Comparison of ENCODE assay signal across 24 cellular contexts in the genomic region with DNA sequence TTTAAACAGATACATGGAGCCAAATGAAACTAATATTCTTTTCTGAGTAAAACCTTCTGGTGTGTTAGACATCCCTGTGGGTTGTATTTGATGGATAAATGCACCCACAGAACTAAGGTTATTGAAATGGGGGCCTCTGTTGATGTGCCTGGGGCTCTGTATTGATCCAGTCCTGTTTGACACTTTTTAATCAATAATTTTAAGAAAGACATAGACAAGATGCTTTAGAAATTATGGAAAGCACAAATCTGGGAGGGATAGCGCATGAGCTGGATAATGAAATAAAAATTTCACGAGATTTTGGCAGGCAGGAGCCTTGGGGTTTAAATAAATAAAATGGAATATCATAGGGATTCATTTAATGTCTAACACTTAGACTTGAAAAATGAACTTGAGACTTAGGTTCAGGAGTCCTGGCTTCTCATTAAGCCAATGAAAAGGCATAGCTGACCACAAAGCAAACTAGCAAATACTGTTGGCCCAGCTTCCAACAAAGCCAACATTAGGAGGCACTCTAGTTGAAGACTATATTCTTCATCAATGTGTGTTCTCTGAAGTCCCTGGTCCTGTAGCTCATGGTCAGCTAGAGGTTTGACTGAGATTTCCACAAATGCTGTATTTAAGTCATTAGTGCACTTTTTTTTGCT.
DNase-seq lines count a peak whose midpoint lies in the region; ATAC-seq and TF ChIP-seq lines count a peak whose summit lies in the region.
"Had no signal": no experiment of that assay in that cellular context is flagged by ENCODE, and none has a peak within 500 bp of the region (broad histone marks: within the 10 kb centered on the region; RNA-seq: fewer than 3 reads in every experiment).

No MANE protein-coding gene starts in this region.

- peak overlapping the region; percentile 82 for H3K27ac Mint-ChIP-seq in neural progenitor cell
- H3K27ac Mint-ChIP-seq: B cell; CD8-positive, alpha-beta T cell had no signal

- no peaks in the 10 kb centered on the region for H4K20me1 ChIP-seq in neural progenitor cell (ENCODE audit: low read depth)

- peaks cover 56% of the 10 kb centered on the region for H3K4me1 Mint-ChIP-seq in neural progenitor cell
- H3K4me1 Mint-ChIP-seq: B cell had no signal

- TF ChIP-seq CTCF in epithelial cell of proximal tubule (conservative IDR thresholded peaks at IDR 0.05; ENCODE audit: low read depth, low read length) (no peak), neural progenitor cell (IDR thresholded peaks at IDR 0.05) (no peak)

- no peak overlapping the region for H3K4me3 Mint-ChIP-seq in neural progenitor cell
- H3K4me3 Mint-ChIP-seq: B cell; CD8-positive, alpha-beta T cell had no signal

- no peak overlapping the region for H3K4me2 ChIP-seq in neural progenitor cell

- DNase-seq in epithelial cell of proximal tubule (ENCODE audit: low read depth) (peak; percentile 10), left lobe of liver (ENCODE audit: low spot score) (peak; percentile 6), neural progenitor cell (ENCODE audit: low spot score) (no peak), DMS53 treated with DMSO at 0.1 percent for 48 hours (lab: John Stamatoyannopoulos, UW; ENCODE audit: unreplicated experiment) (no peak), Right ventricle myocardium superior (no peak), left cardiac atrium (no peak)
- no peak for DNase-seq in activated effector memory CD4-positive, alpha-beta T cell treated with anti-CD3 and anti-CD28 coated beads, Interleukin-2, amount 50 U/mL, for 16 hours
- DNase-seq: DMS 273 treated with DMSO at 0.1 percent for 48 hours; GF-D8; NCI-H1105 treated with DMSO at 0.1 percent for 48 hours; NCI-H146; NCI-H1930; NCI-H2107; NCI-H446 treated with DMSO at 0.1 percent for 48 hours; NCI-H526; NCI-H82; NK-92 treated with Interleukin-12 subunit alpha and Interleukin-12 subunit beta, amount 100 ng/mL, for 24 hours; PC-3; SJCRH30 had no signal

- ATAC-seq in left lobe of liver = peak; percentile 60
- ATAC-seq in Right ventricle myocardium superior (ENCODE audit: poor library complexity) = no peak
- ATAC-seq in left cardiac atrium = no peak
- ATAC-seq: CD8-positive, alpha-beta T cell; PC-3; SK-N-SH treated with all-trans-retinoic acid at 6 μM for 48 hours had no signal

- no peaks in the 10 kb centered on the region for H3K9me3 Mint-ChIP-seq in neural progenitor cell
- H3K9me3 Mint-ChIP-seq: CD8-positive, alpha-beta T cell had no signal

- no peaks in the 10 kb centered on the region for H3K9me3 ChIP-seq in neural progenitor cell (ENCODE audit: low read depth)
- H3K9me3 ChIP-seq: SJCRH30 had no signal

- no peaks in the 10 kb centered on the region for H3K36me3 Mint-ChIP-seq in neural progenitor cell
- H3K36me3 Mint-ChIP-seq: CD8-positive, alpha-beta T cell had no signal

- no peaks in the 10 kb centered on the region for H3K79me2 ChIP-seq in neural progenitor cell (ENCODE audit: low read depth)

- H3K27me3 Mint-ChIP-seq in neural progenitor cell (ENCODE audit: insufficient read depth, low read depth) = peaks cover 18% of the 10 kb centered on the region

- H3K36me3 ChIP-seq in neural progenitor cell = no peaks in the 10 kb centered on the region
- H3K36me3 ChIP-seq: SJCRH30 had no signal

- intact Hi-C loops in Right ventricle myocardium superior (cut with DNase I) = no loop called here
- intact Hi-C loops in left cardiac atrium (cut with DNase I) = no loop called here

- no peaks in the 10 kb centered on the region for H3K27me3 ChIP-seq in neural progenitor cell
- H3K27me3 ChIP-seq: SJCRH30 had no signal

- H3K4me3 ChIP-seq in epithelial cell of proximal tubule (ENCODE audit: low read depth, low read length) (no peak overlapping the region), neural progenitor cell (no peak overlapping the region)
- H3K4me3 ChIP-seq: SJCRH30 had no signal

- H3K4me1 ChIP-seq in neural progenitor cell = peaks cover 24% of the 10 kb centered on the region
- H3K4me1 ChIP-seq: SJCRH30 had no signal

- H2AFZ ChIP-seq in neural progenitor cell (replicated peaks) = no peak overlapping the region

- H3K9ac ChIP-seq in neural progenitor cell = no peak overlapping the region

- H3F3A ChIP-seq in neural progenitor cell (ENCODE audit: low read depth) = peaks cover 23% of the 10 kb centered on the region

- H3K27ac ChIP-seq in neural progenitor cell = no peak overlapping the region
- H3K27ac ChIP-seq: C4-2B, HL-60, SJCRH30 had no signal

Comparison
In these comparisons a context has a peak if more than half of its experiments do, and no peak if none do; other contexts are left out.
1. DNase-seq: peak in epithelial cell of proximal tubule (single experiment) and left lobe of liver (single experiment); none in neural progenitor cell (single experiment), DMS53 treated with DMSO at 0.1 percent for 48 hours (single experiment), Right ventricle myocardium superior (single experiment), left cardiac atrium (single experiment) and activated effector memory CD4-positive, alpha-beta T cell treated with anti-CD3 and anti-CD28 coated beads, Interleukin-2, amount 50 U/mL, for 16 hours (single experiment).